Comparison of ENCODE assay signal across 8 cellular contexts in genomic region chr7:75994388-75995051, GRCh38. TPM values are rescaled to one million over a fixed set of nuclear protein-coding genes. Genes with fewer than 3 reads are reported as not detected.
DNase-seq lines count a peak whose midpoint lies in the region; FAIRE-seq and TF ChIP-seq lines count a peak whose summit lies in the region.

TSS of gene TMEM120A (minus strand) at chr7:75994595. CDS start at chr7:75994570, 25 bp downstream.

- H3K27me3 ChIP-seq in HAP-1 (ENCODE audit: low read depth) (no peaks in the 10 kb centered on the region), MG63 (no peaks in the 10 kb centered on the region)

- H3K4me1 ChIP-seq in HAP-1 = peaks cover 7% of the 10 kb centered on the region

- peaks cover 7% of the 10 kb centered on the region for H3K36me3 ChIP-seq in HAP-1 (replicated peaks)
- H3K36me3 ChIP-seq in MG63 = no peaks in the 10 kb centered on the region

- H3K36me3 Mint-ChIP-seq in nephron progenitor cell (ENCODE audit: low read depth) = peaks cover 41% of the 10 kb centered on the region
- peaks cover 7% of the 10 kb centered on the region for H3K36me3 Mint-ChIP-seq in stimulated activated naive CD8-positive, alpha-beta T cell treated with anti-CD3 and anti-CD28 coated beads, Interleukin-15, Interleukin-2, amounts not matched to agents 100 ng/mL and 50 ng/mL, for 24 hours (ENCODE audit: low read depth)

- DNase-seq in HAP-1 (ENCODE audit: low spot score in 2 of 2) = peak; percentile 90 to 99
- peak; percentile 93 for DNase-seq in MG63
- peak; percentile 79 to 82 for DNase-seq in SHP77 (lab: John Stamatoyannopoulos, UW)
- DNase-seq in activated effector memory CD4-positive, alpha-beta T cell treated with Interleukin-2 at 50 U/mL for 16 hours = peak; percentile 90
- peak; percentile 84 for DNase-seq in fibroblast of the aortic adventitia (ENCODE audit: low read depth)
- peak; percentile 99 for DNase-seq in nephron progenitor cell

- in situ Hi-C loops in HAP-1 (cut with MboI; ENCODE audit: low sequenced_read_pairs) = no loop called here

- H3K4me1 Mint-ChIP-seq in nephron progenitor cell = peaks cover 29% of the 10 kb centered on the region
- H3K4me1 Mint-ChIP-seq in stimulated activated naive CD8-positive, alpha-beta T cell treated with anti-CD3 and anti-CD28 coated beads, Interleukin-15, Interleukin-2, amounts not matched to agents 100 ng/mL and 50 ng/mL, for 24 hours (ENCODE audit: low read depth) = peaks cover 26% of the 10 kb centered on the region

- peak within 1 kb of the TSS; percentile 81 for H3K4me3 Mint-ChIP-seq in nephron progenitor cell
- H3K4me3 Mint-ChIP-seq in stimulated activated naive CD8-positive, alpha-beta T cell treated with anti-CD3 and anti-CD28 coated beads, Interleukin-15, Interleukin-2, amounts not matched to agents 100 ng/mL and 50 ng/mL, for 24 hours = peak within 1 kb of the TSS; percentile 74

- FAIRE-seq in G401.6 (lab: Jason Lieb, UNC) = peak; percentile 36

- no peaks in the 10 kb centered on the region for H3K9me3 ChIP-seq in HAP-1
- no peaks in the 10 kb centered on the region for H3K9me3 ChIP-seq in MG63

- H3K27me3 Mint-ChIP-seq in nephron progenitor cell (ENCODE audit: low read depth, poor library complexity) = no peaks in the 10 kb centered on the region
- H3K27me3 Mint-ChIP-seq in stimulated activated naive CD8-positive, alpha-beta T cell treated with anti-CD3 and anti-CD28 coated beads, Interleukin-15, Interleukin-2, amounts not matched to agents 100 ng/mL and 50 ng/mL, for 24 hours = no peaks in the 10 kb centered on the region

- H3K4me3 ChIP-seq in HAP-1 (peak within 1 kb of the TSS; percentile 70), MG63 (peak within 1 kb of the TSS; percentile 69), fibroblast of the aortic adventitia (ENCODE audit: low read depth, low read length) (peak within 1 kb of the TSS; percentile 82)

- peak within 1 kb of the TSS; percentile 85 for H3K27ac Mint-ChIP-seq in nephron progenitor cell
- H3K27ac Mint-ChIP-seq in stimulated activated naive CD8-positive, alpha-beta T cell treated with anti-CD3 and anti-CD28 coated beads, Interleukin-15, Interleukin-2, amounts not matched to agents 100 ng/mL and 50 ng/mL, for 24 hours = no peak within 1 kb of the TSS

- TF ChIP-seq CTCF in fibroblast of the aortic adventitia (IDR thresholded peaks at IDR 0.05; ENCODE audit: insufficient read depth, low read length) = peak; percentile 35
- TF ChIP-seq CTCF in nephron progenitor cell (IDR thresholded peaks at IDR 0.05) = no peak

- H3K9me3 Mint-ChIP-seq in nephron progenitor cell = no peaks in the 10 kb centered on the region
- H3K9me3 Mint-ChIP-seq in stimulated activated naive CD8-positive, alpha-beta T cell treated with anti-CD3 and anti-CD28 coated beads, Interleukin-15, Interleukin-2, amounts not matched to agents 100 ng/mL and 50 ng/mL, for 24 hours = no peaks in the 10 kb centered on the region

RNA-seq across cellular contexts. Expression of gene TMEM120A, which starts in this region (rescaled TPM):
- 12.4 and 23.8 TPM in 2 replicates for total RNA-seq in MG63 (2014; rRNA removed; shearing (Covaris generic); ENCODE audit: low replicate concordance)
- total RNA-seq in fibroblast of the aortic adventitia (ENCODE audit: low replicate concordance) = 2.0 and 28.9 TPM in 2 replicates

Comparison
In these comparisons a context has a peak if more than half of its experiments do, and no peak if none do; other contexts are left out.
1. Peak in every context shown above with its lines: DNase-seq and H3K4me3 ChIP-seq.